In genomic region chr6:169701218-169701952, GRCh38 we compare ENCODE assay signal across 1 cellular context.
TF ChIP-seq lines count a peak whose summit lies in the region.

No MANE protein-coding gene starts in this region.

TF ChIP-seq in HEK293, 187 proteins besides CTCF, POLR2A, EP300 and RAD21 (continued from another document):
- TF ChIP-seq ZNF76 (tag by site-specific recombination; IDR thresholded peaks at IDR 0.05; ENCODE audit: borderline replicate concordance, low read depth) = 0 out of 2 replicates have a peak, but pooled peaks have one; percentile 1
- TF ChIP-seq ZNF600 (tag by site-specific recombination; IDR thresholded peaks at IDR 0.05) = peak; percentile 9; the same call in 1 of the 2 replicates
- TF ChIP-seq ZBTB17 (tag by site-specific recombination; IDR thresholded peaks at IDR 0.05) = peak; percentile 89
- 0 out of 2 replicates have a peak, but pooled peaks have one; percentile 67 for TF ChIP-seq ZNF501 (tag by site-specific recombination; IDR thresholded peaks at IDR 0.05)
- no peak for TF ChIP-seq ZNF280C (tag by site-specific recombination; IDR thresholded peaks at IDR 0.05)
- 0 out of 2 replicates have a peak, but pooled peaks have one; percentile 31 for TF ChIP-seq ZFP37 (tag by site-specific recombination; IDR thresholded peaks at IDR 0.05)
- no peak for TF ChIP-seq TSHZ1 (tag by site-specific recombination; IDR thresholded peaks at IDR 0.05; ENCODE audit: borderline replicate concordance)
- 0 out of 2 replicates have a peak, but pooled peaks have one; percentile 41 for TF ChIP-seq ZNF335 (tag by site-specific recombination; conservative IDR thresholded peaks at IDR 0.05)
